28 cellular contexts compared by ENCODE assay signal in genomic region chr3:131612745-131613144, GRCh38.
"Had no signal": no experiment of that assay in that cellular context is flagged by ENCODE, and none has a peak within 500 bp of the region (broad histone marks: within the 10 kb centered on the region; RNA-seq: fewer than 3 reads in every experiment).

No MANE protein-coding gene starts in this region.

- H3K9me3 ChIP-seq: gastrocnemius medialis, heart left ventricle had no signal

- H3K27me3 ChIP-seq: brain microvascular endothelial cell, dorsolateral prefrontal cortex, gastrocnemius medialis, heart left ventricle had no signal

- H3K36me3 ChIP-seq: brain microvascular endothelial cell, gastrocnemius medialis, heart left ventricle, WERI-Rb-1 had no signal

- H3K4me1 ChIP-seq: gastrocnemius medialis had no signal

- DNase-seq: activated B cell treated with CpG ODN at 0.5 μM for 24 hours; activated CD4-positive, alpha-beta T cell treated with anti-CD3 and anti-CD28 coated beads for 48 hours; activated CD4-positive, alpha-beta T cell treated with anti-CD3 and anti-CD28 coated beads, Interleukin-2, amount 50 U/mL, for 1 hour; activated CD4-positive, alpha-beta T cell treated with anti-CD3 and anti-CD28 coated beads, Interleukin-2, amount 50 U/mL, for 48 hours; activated CD8-positive, alpha-beta memory T cell treated with anti-CD3 and anti-CD28 coated beads for 24 hours; activated CD8-positive, alpha-beta T cell treated with anti-CD3 and anti-CD28 coated beads for 36 hours; activated effector memory CD4-positive, alpha-beta T cell treated with Interleukin-2 at 50 U/mL for 16 hours; activated gamma-delta T cell treated with Interleukin-2 at 50 U/mL for 16 hours; activated naive CD4-positive, alpha-beta T cell treated with anti-CD3 and anti-CD28 coated beads, Interleukin-2, amount 50 U/mL, for 16 hours; activated naive CD4-positive, alpha-beta T cell treated with Interleukin-2 at 50 U/mL for 16 hours; activated T-cell treated with anti-CD3 and anti-CD28 coated beads, Interleukin-2, amount 50 U/mL, for 4 hours; amniotic stem cell; anterior cingulate cortex; brain microvascular endothelial cell; dorsolateral prefrontal cortex; effector memory CD4-positive, alpha-beta T cell; endodermal cell; foreskin fibroblast; gastrocnemius medialis; glutamatergic neuron; heart left ventricle; T-helper 17 cell; T1000; WERI-Rb-1 had no signal

- ATAC-seq: activated CD4-positive, CD25-positive, alpha-beta regulatory T cell treated with anti-CD3 and anti-CD28 coated beads, Interleukin-2, amount 50 U/mL, for 24 hours; activated CD8-positive, alpha-beta T cell treated with anti-CD3 and anti-CD28 coated beads for 36 hours; activated T-cell treated with anti-CD3 and anti-CD28 coated beads, Interleukin-2, amount 50 U/mL, for 4 hours; activated T-helper 17 cell treated with anti-CD3 and anti-CD28 coated beads, Interleukin-2, amount 50 U/mL, for 72 hours; esophagus mucosa; gastrocnemius medialis; heart left ventricle; T-helper 17 cell had no signal

- H3K4me3 ChIP-seq: coronary artery, dorsolateral prefrontal cortex, gastrocnemius medialis, heart left ventricle had no signal

- H3K27ac ChIP-seq: brain microvascular endothelial cell, coronary artery, dorsolateral prefrontal cortex, gastrocnemius medialis, heart left ventricle, WERI-Rb-1 had no signal
